Comparison of ENCODE assay signal across 28 cellular contexts in genomic region chr1:16148329-16149092, GRCh38. TPM values are rescaled to one million over a fixed set of nuclear protein-coding genes. Genes with fewer than 3 reads are reported as not detected.
DNase-seq lines count a peak whose midpoint lies in the region; TF ChIP-seq lines count a peak whose summit lies in the region.
"Had no signal": no experiment of that assay in that cellular context is flagged by ENCODE, and none has a peak within 500 bp of the region (broad histone marks: within the 10 kb centered on the region; RNA-seq: fewer than 3 reads in every experiment).

No MANE protein-coding gene starts in this region.

- H3K36me3 ChIP-seq in NT2/D1 (ENCODE audit: insufficient read depth, insufficient read length, low read length), result peaks cover 87% of the 10 kb centered on the region
- H3K36me3 ChIP-seq in transverse colon, result peaks cover 0 to 6% (median 0%) of the 10 kb centered on the region in 4 donors

- H3K4me1 ChIP-seq in NT2/D1 (ENCODE audit: insufficient read depth, insufficient read length), result peaks cover 44% of the 10 kb centered on the region
- H3K4me1 ChIP-seq in transverse colon, result peaks cover 29 to 60% (median 39%) of the 10 kb centered on the region in 4 donors

- BruUV-seq in Calu3 (replicated peaks; lab: Mats Ljungman, UMichigan), result no TSS peak

- H3K27ac Mint-ChIP-seq in Calu3 (ENCODE audit: unreplicated experiment) (peak overlapping the region; percentile 50), chondrocyte (ENCODE audit: unreplicated experiment) (peak overlapping the region; percentile 27), nephron progenitor cell (peak overlapping the region; percentile 82)
- H3K27ac Mint-ChIP-seq: activated T-cell treated with anti-CD3 and anti-CD28 coated beads, Interleukin-2, amount 50 U/mL, for 72 hours; effector memory CD8-positive, alpha-beta T cell; memory B cell had no signal

- no peak overlapping the region for H3K27ac ChIP-seq in transverse colon
- H3K27ac ChIP-seq: BLaER1 treated with 17β-estradiol and CSF1 and Interleukin-3, amounts not matched to agents 10 nM and 100 nM; KMS-11 had no signal

- TF ChIP-seq CTCF in Calu3 (IDR thresholded peaks at IDR 0.05; ENCODE audit: unreplicated experiment), result no peak
- no peak for TF ChIP-seq CTCF in chondrocyte (IDR thresholded peaks at IDR 0.05)
- TF ChIP-seq CTCF in nephron progenitor cell (IDR thresholded peaks at IDR 0.05), result no peak
- no peak for TF ChIP-seq CTCF in transverse colon (IDR thresholded peaks at IDR 0.05)

- no peaks in the 10 kb centered on the region for H3K9me3 ChIP-seq in NT2/D1 (ENCODE audit: insufficient read depth, low read length)
- H3K9me3 ChIP-seq in transverse colon, result no peaks in the 10 kb centered on the region
- H3K9me3 ChIP-seq: adrenal gland; BLaER1 treated with 17β-estradiol and CSF1 and Interleukin-3, amounts not matched to agents 10 nM and 100 nM; gastrocnemius medialis; stomach; upper lobe of left lung had no signal

- H3K4me3 Mint-ChIP-seq in Calu3 (ENCODE audit: low read depth, unreplicated experiment) (peak overlapping the region; percentile 71), chondrocyte (ENCODE audit: unreplicated experiment) (no peak overlapping the region), nephron progenitor cell (no peak overlapping the region)
- H3K4me3 Mint-ChIP-seq: activated T-cell treated with anti-CD3 and anti-CD28 coated beads, Interleukin-2, amount 50 U/mL, for 72 hours; effector memory CD8-positive, alpha-beta T cell; memory B cell had no signal

- no peak for TF ChIP-seq POLR2A in transverse colon (IDR thresholded peaks at IDR 0.05)

- H3K9me3 Mint-ChIP-seq in Calu3 (ENCODE audit: low read depth, unreplicated experiment) (no peaks in the 10 kb centered on the region), chondrocyte (ENCODE audit: low read depth) (no peaks in the 10 kb centered on the region), nephron progenitor cell (no peaks in the 10 kb centered on the region)
- H3K9me3 Mint-ChIP-seq: activated T-cell treated with anti-CD3 and anti-CD28 coated beads, Interleukin-2, amount 50 U/mL, for 72 hours; effector memory CD8-positive, alpha-beta T cell; memory B cell had no signal

- no peak for TF ChIP-seq EP300 in transverse colon (IDR thresholded peaks at IDR 0.05; ENCODE audit: low read depth)

- intact Hi-C loops in Calu3 (cut with micrococcal nuclease; ENCODE audit: unreplicated experiment) (no loop called here), transverse colon (cut with DNase I; ENCODE audit: low total_unique reads) (no loop called here)

- WGBS in transverse colon (ENCODE audit: low coverage in 1 of 2), 2 donors, result 92% methylated on average over 39 of the region's 39 CpGs; no CpG with 5 or more reads in 1 of the 2 donors

- H3K27me3 Mint-ChIP-seq in Calu3 (ENCODE audit: unreplicated experiment) (no peaks in the 10 kb centered on the region), chondrocyte (ENCODE audit: low read depth) (no peaks in the 10 kb centered on the region), nephron progenitor cell (ENCODE audit: low read depth, poor library complexity) (no peaks in the 10 kb centered on the region)

- H3K4me1 Mint-ChIP-seq in Calu3 (ENCODE audit: low read depth, unreplicated experiment) (peaks cover 29% of the 10 kb centered on the region), chondrocyte (ENCODE audit: low read depth) (peaks cover 84% of the 10 kb centered on the region), nephron progenitor cell (peaks cover 66% of the 10 kb centered on the region)

- in situ Hi-C loops in transverse colon (cut with MboI; ENCODE audit: low pct_ligation_motif_present in 1 of 4, low pct_unique_long_range_greater_than_20kb in 1 of 4, low sequenced_read_pairs in 3 of 4), result no loop called here

- H3K36me3 Mint-ChIP-seq in Calu3 (ENCODE audit: insufficient read depth, unreplicated experiment), result peaks cover 99% of the 10 kb centered on the region
- peaks cover 16% of the 10 kb centered on the region for H3K36me3 Mint-ChIP-seq in chondrocyte (ENCODE audit: low read depth)
- H3K36me3 Mint-ChIP-seq in nephron progenitor cell (ENCODE audit: low read depth), result peaks cover 30% of the 10 kb centered on the region
- H3K36me3 Mint-ChIP-seq: memory B cell had no signal

- H3K9ac ChIP-seq in NT2/D1 (ENCODE audit: insufficient read length, low read depth), result peak overlapping the region; percentile 32
- H3K9ac ChIP-seq: BLaER1 treated with 17β-estradiol and CSF1 and Interleukin-3, amounts not matched to agents 10 nM and 100 nM; KMS-11 had no signal

- no peak for DNase-seq in Calu3
- DNase-seq in NT2/D1 (ENCODE audit: low read depth, low spot score), result no peak
- DNase-seq in chondrocyte (ENCODE audit: low spot score), result no peak
- DNase-seq in nephron progenitor cell, result no peak
- no peak for DNase-seq in putamen (ENCODE audit: low spot score)
- no peak for DNase-seq in NCI-H2107 (lab: John Stamatoyannopoulos, UW)
- DNase-seq in transverse colon, result no peak
- DNase-seq: activated CD4-positive, alpha-beta T cell treated with anti-CD3 and anti-CD28 coated beads, Interleukin-2, amount 50 U/mL, for 1 hour; activated naive CD4-positive, alpha-beta T cell; activated T-cell treated with anti-CD3 and anti-CD28 coated beads, Interleukin-2, amount 50 U/mL, for 72 hours; adrenal gland; COR-L47; cortex of kidney; DMS79 treated with DMSO at 0.1 percent for 48 hours; effector memory CD8-positive, alpha-beta T cell; gastrocnemius medialis; left colon; NCI-H146; NCI-H446 treated with DMSO at 0.1 percent for 48 hours; retina; SIG-M5; small intestine; stomach; upper lobe of left lung had no signal

- H3K27me3 ChIP-seq in NT2/D1 (ENCODE audit: insufficient read depth, insufficient read length) (no peaks in the 10 kb centered on the region), transverse colon (no peaks in the 10 kb centered on the region)
- H3K27me3 ChIP-seq: adrenal gland, hepatocyte, upper lobe of left lung had no signal

- CTCF ChIA-PET in Calu3 (lab: Charles Lee), result no interaction called here

- H3K4me3 ChIP-seq in NT2/D1 (ENCODE audit: insufficient read length, low read depth) (no peak overlapping the region), transverse colon (no peak overlapping the region)
- H3K4me3 ChIP-seq: adrenal gland; BLaER1 treated with 17β-estradiol and CSF1 and Interleukin-3, amounts not matched to agents 10 nM and 100 nM; gastrocnemius medialis; hepatocyte; stomach; upper lobe of left lung had no signal

RNA-seq across cellular contexts. Expression of gene EPHA2, which starts 7.4 kb away (rescaled TPM):
- total RNA-seq in Calu3 (2022) (130 and 161 TPM in 2 replicates), chondrocyte (38.5 to 47.4 TPM (median 40.0 TPM) in 3 replicates), transverse colon (10 to 100 TPM in 3 of 4 donors, 1 to 10 TPM in 1; 2.6 to 68.8 (median 30.5) TPM)

Comparison
In these comparisons a context has a peak if more than half of its experiments do, and no peak if none do; other contexts are left out.
1. H3K27ac Mint-ChIP-seq: peak in every context shown above with its lines; median percentile 82 in nephron progenitor cell; 50 in Calu3; 27 in chondrocyte.